1 cellular context compared by ENCODE assay signal in the genomic region with DNA sequence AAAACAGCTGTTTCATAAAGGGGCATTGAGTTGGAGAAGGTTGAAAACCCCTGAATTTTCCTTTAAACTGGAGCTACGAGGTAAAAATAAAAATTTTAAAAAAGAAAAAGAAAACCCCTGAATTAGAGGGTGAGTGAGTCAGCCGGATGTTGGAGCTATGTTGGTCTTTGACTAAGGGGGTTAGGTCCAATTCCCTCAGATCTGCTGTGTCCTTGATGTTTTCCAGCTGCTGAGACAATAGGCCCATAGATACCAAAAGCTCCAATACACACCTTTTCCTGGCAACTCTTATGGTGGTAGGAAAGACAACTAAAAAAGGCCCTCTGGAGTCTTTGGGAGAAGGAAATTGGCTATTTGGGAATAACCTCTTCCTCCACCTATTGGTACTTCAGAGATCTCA.
TF ChIP-seq lines count a peak whose summit lies in the region.

No MANE protein-coding gene starts in this region.

TF ChIP-seq in A549, 52 proteins besides CTCF, POLR2A, EP300 and RAD21 (continued from another document):
- TF ChIP-seq CHD4 (IDR thresholded peaks at IDR 0.05; ENCODE audit: borderline replicate concordance) (no peak), FOSB (CRISPR knock-in tag; IDR thresholded peaks at IDR 0.05) (no peak), GATA3 (IDR thresholded peaks at IDR 0.05; ENCODE audit: borderline replicate concordance) (no peak), KDM1A (IDR thresholded peaks at IDR 0.05; ENCODE audit: low read depth) (no peak), HOXB13 (CRISPR knock-in tag; IDR thresholded peaks at IDR 0.05; ENCODE audit: low read depth) (no peak), JUNB (IDR thresholded peaks at IDR 0.05) (no peak)
- TF ChIP-seq, protein P1, sequence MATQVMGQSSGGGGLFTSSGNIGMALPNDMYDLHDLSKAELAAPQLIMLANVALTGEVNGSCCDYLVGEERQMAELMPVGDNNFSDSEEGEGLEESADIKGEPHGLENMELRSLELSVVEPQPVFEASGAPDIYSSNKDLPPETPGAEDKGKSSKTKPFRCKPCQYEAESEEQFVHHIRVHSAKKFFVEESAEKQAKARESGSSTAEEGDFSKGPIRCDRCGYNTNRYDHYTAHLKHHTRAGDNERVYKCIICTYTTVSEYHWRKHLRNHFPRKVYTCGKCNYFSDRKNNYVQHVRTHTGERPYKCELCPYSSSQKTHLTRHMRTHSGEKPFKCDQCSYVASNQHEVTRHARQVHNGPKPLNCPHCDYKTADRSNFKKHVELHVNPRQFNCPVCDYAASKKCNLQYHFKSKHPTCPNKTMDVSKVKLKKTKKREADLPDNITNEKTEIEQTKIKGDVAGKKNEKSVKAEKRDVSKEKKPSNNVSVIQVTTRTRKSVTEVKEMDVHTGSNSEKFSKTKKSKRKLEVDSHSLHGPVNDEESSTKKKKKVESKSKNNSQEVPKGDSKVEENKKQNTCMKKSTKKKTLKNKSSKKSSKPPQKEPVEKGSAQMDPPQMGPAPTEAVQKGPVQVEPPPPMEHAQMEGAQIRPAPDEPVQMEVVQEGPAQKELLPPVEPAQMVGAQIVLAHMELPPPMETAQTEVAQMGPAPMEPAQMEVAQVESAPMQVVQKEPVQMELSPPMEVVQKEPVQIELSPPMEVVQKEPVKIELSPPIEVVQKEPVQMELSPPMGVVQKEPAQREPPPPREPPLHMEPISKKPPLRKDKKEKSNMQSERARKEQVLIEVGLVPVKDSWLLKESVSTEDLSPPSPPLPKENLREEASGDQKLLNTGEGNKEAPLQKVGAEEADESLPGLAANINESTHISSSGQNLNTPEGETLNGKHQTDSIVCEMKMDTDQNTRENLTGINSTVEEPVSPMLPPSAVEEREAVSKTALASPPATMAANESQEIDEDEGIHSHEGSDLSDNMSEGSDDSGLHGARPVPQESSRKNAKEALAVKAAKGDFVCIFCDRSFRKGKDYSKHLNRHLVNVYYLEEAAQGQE (IDR thresholded peaks at IDR 0.05): no peak
TF ChIP-seq in A549: peak in this region for 0.
